7 cellular contexts compared by ENCODE assay signal in the genomic region with DNA sequence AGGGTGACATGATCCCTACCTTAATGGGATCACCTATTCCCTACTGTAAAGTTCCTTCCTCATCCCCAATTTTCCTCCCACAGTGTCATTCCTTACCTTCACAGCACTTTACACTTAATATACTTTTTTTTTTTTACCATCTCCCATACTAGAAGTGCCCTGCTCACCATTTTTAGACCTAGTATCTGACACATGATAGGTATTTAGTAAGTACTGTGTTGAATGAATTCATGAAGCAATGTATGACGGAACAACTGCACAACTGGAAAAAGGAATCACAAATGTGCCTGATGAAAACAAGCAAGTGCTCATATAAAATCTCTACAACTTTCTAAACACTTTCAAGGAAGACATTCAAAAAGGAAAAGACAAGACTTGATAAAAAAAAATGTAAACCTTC.
"Had no signal": no experiment of that assay in that cellular context is flagged by ENCODE, and none has a peak within 500 bp of the region (broad histone marks: within the 10 kb centered on the region; RNA-seq: fewer than 3 reads in every experiment).

No MANE protein-coding gene starts in this region.

- FAIRE-seq: HepG2, HTR-8/SVneo, K562 had no signal

- ATAC-seq: HepG2, K562 had no signal

- H3K27ac ChIP-seq: HL-60 had no signal

- H3K4me3 ChIP-seq: K562 had no signal

- DNase-seq: IMR-90, KBM-7, KG1 had no signal
